In genomic region chr15:36784717-36785116, GRCh38 we compare ENCODE assay signal across 16 cellular contexts.
DNase-seq lines count a peak whose midpoint lies in the region; ATAC-seq and TF ChIP-seq lines count a peak whose summit lies in the region.
"Had no signal": no experiment of that assay in that cellular context is flagged by ENCODE, and none has a peak within 500 bp of the region (broad histone marks: within the 10 kb centered on the region; RNA-seq: fewer than 3 reads in every experiment).

No MANE protein-coding gene starts in this region.

- no peaks in the 10 kb centered on the region for H3K4me1 ChIP-seq in right atrium auricular region
- H3K4me1 ChIP-seq in CD8-positive, alpha-beta memory T cell (ENCODE audit: insufficient read depth, low read length), result no peaks in the 10 kb centered on the region

- H3K9me3 Mint-ChIP-seq in mesothelial cell of epicardium, result no peaks in the 10 kb centered on the region
- no peaks in the 10 kb centered on the region for H3K9me3 Mint-ChIP-seq in CD8-positive, alpha-beta memory T cell
- H3K9me3 Mint-ChIP-seq: CD4-positive, alpha-beta memory T cell had no signal

- no peak overlapping the region for H3K27ac ChIP-seq in right atrium auricular region
- no peak overlapping the region for H3K27ac ChIP-seq in CD8-positive, alpha-beta memory T cell (ENCODE audit: low read depth, low read length)
- H3K27ac ChIP-seq: C4-2B had no signal

- peaks cover 17% of the 10 kb centered on the region for H3K36me3 Mint-ChIP-seq in mesothelial cell of epicardium
- no peaks in the 10 kb centered on the region for H3K36me3 Mint-ChIP-seq in CD8-positive, alpha-beta memory T cell

- peaks cover 41% of the 10 kb centered on the region for H3K4me1 Mint-ChIP-seq in mesothelial cell of epicardium
- H3K4me1 Mint-ChIP-seq in CD8-positive, alpha-beta memory T cell, result peaks cover 21 to 36% (median 29%) of the 10 kb centered on the region in 3 donors
- H3K4me1 Mint-ChIP-seq: B cell had no signal

- POLR2A ChIA-PET in CD8-positive, alpha-beta memory T cell (lab: Charles Lee), result no interaction called here

- ATAC-seq in left ventricle myocardium superior (peak; percentile 13), left colon (peak; percentile 8), GM19452 (IDR thresholded peaks at IDR 0.05; ENCODE audit: unreplicated experiment) (no peak)

- no peaks in the 10 kb centered on the region for H3K36me3 ChIP-seq in right atrium auricular region
- H3K36me3 ChIP-seq in CD8-positive, alpha-beta memory T cell (ENCODE audit: insufficient read depth, low read length), result no peaks in the 10 kb centered on the region
- H3K36me3 ChIP-seq: HAP-1 had no signal

- TF ChIP-seq CTCF in right atrium auricular region (IDR thresholded peaks at IDR 0.05) (no peak), mesothelial cell of epicardium (IDR thresholded peaks at IDR 0.05; ENCODE audit: unreplicated experiment) (no peak)

- no peaks in the 10 kb centered on the region for H3K27me3 Mint-ChIP-seq in mesothelial cell of epicardium (ENCODE audit: low read depth)
- H3K27me3 Mint-ChIP-seq in CD8-positive, alpha-beta memory T cell, result no peaks in the 10 kb centered on the region
- H3K27me3 Mint-ChIP-seq: B cell; CD4-positive, alpha-beta memory T cell had no signal

- DNase-seq in left ventricle myocardium superior, result no peak
- DNase-seq in right atrium auricular region (ENCODE audit: low spot score), result no peak
- no peak for DNase-seq in left colon
- no peak for DNase-seq in mesothelial cell of epicardium (ENCODE audit: low spot score in 2 of 2, unreplicated experiment in 2 of 2)
- no peak for DNase-seq in NCI-H748 (lab: John Stamatoyannopoulos, UW; ENCODE audit: unreplicated experiment)
- no peak for DNase-seq in CD8-positive, alpha-beta memory T cell
- DNase-seq: CD4-positive, alpha-beta memory T cell; COR-L47; DMS153; DMS79 treated with DMSO at 0.1 percent for 48 hours; EL; GOT3 had no signal

- intact Hi-C loops in left ventricle myocardium superior (cut with micrococcal nuclease) (no loop called here), left colon (cut with DNase I, micrococcal nuclease) (no loop called here)

- H3K27me3 ChIP-seq in right atrium auricular region, result no peaks in the 10 kb centered on the region
- H3K27me3 ChIP-seq in CD8-positive, alpha-beta memory T cell (ENCODE audit: insufficient read depth, low read length, poor library complexity, severe bottlenecking), result no peaks in the 10 kb centered on the region

- no peak overlapping the region for H3K4me3 ChIP-seq in right atrium auricular region
- H3K4me3 ChIP-seq in CD8-positive, alpha-beta memory T cell (ENCODE audit: low read length), result no peak overlapping the region
- H3K4me3 ChIP-seq: HAP-1 had no signal

- H3K4me3 Mint-ChIP-seq in mesothelial cell of epicardium, result no peak overlapping the region
- H3K4me3 Mint-ChIP-seq in CD8-positive, alpha-beta memory T cell, result peak overlapping the region in 1 of 7 donors; percentile 6
- H3K4me3 Mint-ChIP-seq: B cell had no signal

- H3K27ac Mint-ChIP-seq in mesothelial cell of epicardium, result peak overlapping the region; percentile 44
- no peak overlapping the region for H3K27ac Mint-ChIP-seq in CD8-positive, alpha-beta memory T cell
- H3K27ac Mint-ChIP-seq: B cell had no signal

- H3K9me3 ChIP-seq in right atrium auricular region, result no peaks in the 10 kb centered on the region
- H3K9me3 ChIP-seq in CD8-positive, alpha-beta memory T cell (ENCODE audit: low read length), result no peaks in the 10 kb centered on the region
- H3K9me3 ChIP-seq: HAP-1 had no signal

- CTCF ChIA-PET in CD8-positive, alpha-beta memory T cell (lab: Charles Lee), result no interaction called here
